ENCODE assay signal across 9 cellular contexts in genomic region chr5:141508440-141508807, GRCh38.
A peak's percentile ranks its signal among the peaks of the same experiment; 100 is the strongest.
DNase-seq lines count a peak whose midpoint lies in the region; ATAC-seq and TF ChIP-seq lines count a peak whose summit lies in the region.
"Had no signal": no experiment of that assay in that cellular context is flagged by ENCODE, and none has a peak within 500 bp of the region (broad histone marks: within the 10 kb centered on the region; RNA-seq: fewer than 3 reads in every experiment).

No MANE protein-coding gene starts in this region.

- TF ChIP-seq CTCF in HFF-Myc (IDR thresholded peaks at IDR 0.05; ENCODE audit: low read depth, low read length, missing control alignments) = no peak

- H3K9me3 ChIP-seq in stomach smooth muscle (ENCODE audit: control insufficient read depth in 2 of 2, low read length in 2 of 2) = no peaks in the 10 kb centered on the region

- peak overlapping the region; percentile 28 for H3K4me3 ChIP-seq in HFF-Myc (replicated peaks; ENCODE audit: low read depth, low read length)
- H3K4me3 ChIP-seq in stomach smooth muscle (ENCODE audit: low read length in 2 of 2) = peak overlapping the region; percentile 7 to 58

- H3K27me3 ChIP-seq in stomach smooth muscle (ENCODE audit: control insufficient read depth in 1 of 2, insufficient read depth in 2 of 2, low read length in 2 of 2) = no peaks in the 10 kb centered on the region

- DNase-seq in HFF-Myc (ENCODE audit: extremely low read depth, low read depth) (no peak), iris pigment epithelial cell (ENCODE audit: low read depth) (peak; percentile 31), NCI-H1105 treated with DMSO at 0.1 percent for 48 hours (lab: John Stamatoyannopoulos, UW) (no peak)
- no peak for DNase-seq in stimulated activated CD4-positive, alpha-beta T cell treated with anti-CD3 and anti-CD28 coated beads, Interleukin-2, amount 100 ng/mL, for 24 hours
- DNase-seq: stimulated activated naive CD4-positive, alpha-beta T cell treated with Interleukin-2 at 50 U/mL for 16 hours had no signal

- peak overlapping the region; percentile 53 for H3K27ac ChIP-seq in angular gyrus (ENCODE audit: low read depth, low read length)
- peak overlapping the region; percentile 81 for H3K27ac ChIP-seq in stomach smooth muscle (ENCODE audit: low read length)

- peaks cover 43% of the 10 kb centered on the region for H3K4me1 ChIP-seq in stomach smooth muscle (ENCODE audit: control insufficient read depth, insufficient read depth, low read length)

- ATAC-seq in HG02588 (IDR thresholded peaks at IDR 0.05; ENCODE audit: unreplicated experiment) = no peak
- no peak for ATAC-seq in GM21526 (IDR thresholded peaks at IDR 0.05; ENCODE audit: low FRiP score, unreplicated experiment)

- peak overlapping the region; percentile 5 to 46 for H3K9ac ChIP-seq in stomach smooth muscle (ENCODE audit: low read length in 2 of 2)

- H3K36me3 ChIP-seq in stomach smooth muscle (ENCODE audit: control insufficient read depth in 2 of 2, insufficient read depth in 2 of 2, low read length in 2 of 2) = peaks cover 17 to 30% of the 10 kb centered on the region in 2 donors
